In genomic region chr15:51227967-51228783, GRCh38 we compare ENCODE assay signal across 1 cellular context.
TF ChIP-seq lines count a peak whose summit lies in the region.

No MANE protein-coding gene starts in this region.

TF ChIP-seq in K562, 482 proteins besides CTCF, POLR2A, EP300 and RAD21 (continued from another document and continues in another):
- TF ChIP-seq NFIC (IDR thresholded peaks at IDR 0.05) (no peak; the same call in 1 of the 2 replicates), SRF (CRISPR knock-in tag; IDR thresholded peaks at IDR 0.05) (no peak), TAF1 (IDR thresholded peaks at IDR 0.05; ENCODE audit: control insufficient read depth, extremely low read depth, insufficient read depth, low read length, severe bottlenecking) (no peak), POLR2AphosphoS2 (IDR thresholded peaks at IDR 0.05; ENCODE audit: low read length) (no peak), IRF1 (CRISPR knock-in tag; IDR thresholded peaks at IDR 0.05; ENCODE audit: borderline replicate concordance) (no peak), ATF4 (CRISPR knock-in tag; IDR thresholded peaks at IDR 0.05) (no peak), NR4A1 (CRISPR knock-in tag; IDR thresholded peaks at IDR 0.05) (no peak), NR4A1 (tag; IDR thresholded peaks at IDR 0.05) (peak; percentile 54; the same call in 1 of the 2 replicates), CCNT2 (IDR thresholded peaks at IDR 0.05; ENCODE audit: borderline replicate concordance, extremely low read depth, insufficient read length, low read depth, low read length) (no peak), ZNF239 (CRISPR knock-in tag; IDR thresholded peaks at IDR 0.05) (no peak), MAFK (IDR thresholded peaks at IDR 0.05; ENCODE audit: low read length) (peak; percentile 95), BCL6 (CRISPR knock-in tag; IDR thresholded peaks at IDR 0.05) (no peak), ARID3A (IDR thresholded peaks at IDR 0.05; ENCODE audit: borderline replicate concordance, low read depth, low read length) (no peak), MAFG (tag; conservative IDR thresholded peaks at IDR 0.05) (peak; percentile 99), E2F3 (CRISPR knock-in tag; IDR thresholded peaks at IDR 0.05) (no peak), ZNF134 (CRISPR knock-in tag; conservative IDR thresholded peaks at IDR 0.05) (no peak), HNRNPLL (IDR thresholded peaks at IDR 0.05; ENCODE audit: low read depth, low read length, poor library complexity, severe bottlenecking) (no peak), BRD9 (IDR thresholded peaks at IDR 0.05; ENCODE audit: low read depth, partially characterized antibody) (no peak), RCOR1 (IDR thresholded peaks at IDR 0.05; ENCODE audit: borderline replicate concordance in 1 of 2, low read depth in 2 of 2, low read length in 2 of 2) (peak in 1 of 2 experiments; percentile 80; a peak in 2 of 4 replicates), EGR1 (conservative IDR thresholded peaks at IDR 0.05) (no peak), NFXL1 (CRISPR knock-in tag; IDR thresholded peaks at IDR 0.05) (no peak), XRCC5 (IDR thresholded peaks at IDR 0.05; ENCODE audit: low read depth, low read length) (no peak), SMARCA4 (IDR thresholded peaks at IDR 0.05) (peak; percentile 85), CEBPB (tag; IDR thresholded peaks at IDR 0.05) (no peak), NKRF (IDR thresholded peaks at IDR 0.05; ENCODE audit: borderline replicate concordance) (no peak), GTF2B (IDR thresholded peaks at IDR 0.05; ENCODE audit: extremely low read depth, insufficient read length) (no peak), KLF13 (tag; IDR thresholded peaks at IDR 0.05; ENCODE audit: borderline replicate concordance, low read depth) (no peak), GATAD2A (IDR thresholded peaks at IDR 0.05) (no peak), ESRRB (CRISPR knock-in tag; IDR thresholded peaks at IDR 0.05; ENCODE audit: borderline replicate concordance) (no peak), TFAM (CRISPR knock-in tag; conservative IDR thresholded peaks at IDR 0.05) (no peak), RBM39 (optimal IDR thresholded peaks at IDR 0.05; ENCODE audit: low read depth, low read length) (no peak), IRF2 (CRISPR knock-in tag; IDR thresholded peaks at IDR 0.05) (no peak), PRDM10 (IDR thresholded peaks at IDR 0.05; ENCODE audit: partially characterized antibody) (no peak), CHD2 (IDR thresholded peaks at IDR 0.05; ENCODE audit: low read depth, low read length) (no peak), MEIS2 (IDR thresholded peaks at IDR 0.05; ENCODE audit: partially characterized antibody) (peak; percentile 40), NFRKB (IDR thresholded peaks at IDR 0.05; ENCODE audit: low read depth) (no peak; the same call in 1 of the 2 replicates), MBD2 (IDR thresholded peaks at IDR 0.05; ENCODE audit: borderline replicate concordance, low read depth) (no peak), HLTF (IDR thresholded peaks at IDR 0.05) (no peak), NR2C2 (CRISPR knock-in tag; IDR thresholded peaks at IDR 0.05) (no peak), NR2C2 (tag; IDR thresholded peaks at IDR 0.05) (peak; percentile 81), ZNF274 (IDR thresholded peaks at IDR 0.05; ENCODE audit: borderline replicate concordance, low read depth, low read length) (no peak), NCOR1 (IDR thresholded peaks at IDR 0.05) (peak; percentile 53), MEF2A (IDR thresholded peaks at IDR 0.05; ENCODE audit: control insufficient read depth, low read depth, low read length) (peak; percentile 90), PML (IDR thresholded peaks at IDR 0.05; ENCODE audit: low read length) (no peak), ARNT (IDR thresholded peaks at IDR 0.05) (no peak)
- TF ChIP-seq, protein P1, sequence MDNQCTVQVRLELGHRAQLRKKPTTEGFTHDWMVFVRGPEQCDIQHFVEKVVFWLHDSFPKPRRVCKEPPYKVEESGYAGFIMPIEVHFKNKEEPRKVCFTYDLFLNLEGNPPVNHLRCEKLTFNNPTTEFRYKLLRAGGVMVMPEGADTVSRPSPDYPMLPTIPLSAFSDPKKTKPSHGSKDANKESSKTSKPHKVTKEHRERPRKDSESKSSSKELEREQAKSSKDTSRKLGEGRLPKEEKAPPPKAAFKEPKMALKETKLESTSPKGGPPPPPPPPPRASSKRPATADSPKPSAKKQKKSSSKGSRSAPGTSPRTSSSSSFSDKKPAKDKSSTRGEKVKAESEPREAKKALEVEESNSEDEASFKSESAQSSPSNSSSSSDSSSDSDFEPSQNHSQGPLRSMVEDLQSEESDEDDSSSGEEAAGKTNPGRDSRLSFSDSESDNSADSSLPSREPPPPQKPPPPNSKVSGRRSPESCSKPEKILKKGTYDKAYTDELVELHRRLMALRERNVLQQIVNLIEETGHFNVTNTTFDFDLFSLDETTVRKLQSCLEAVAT (IDR thresholded peaks at IDR 0.05): no peak
- TF ChIP-seq, protein P2, sequence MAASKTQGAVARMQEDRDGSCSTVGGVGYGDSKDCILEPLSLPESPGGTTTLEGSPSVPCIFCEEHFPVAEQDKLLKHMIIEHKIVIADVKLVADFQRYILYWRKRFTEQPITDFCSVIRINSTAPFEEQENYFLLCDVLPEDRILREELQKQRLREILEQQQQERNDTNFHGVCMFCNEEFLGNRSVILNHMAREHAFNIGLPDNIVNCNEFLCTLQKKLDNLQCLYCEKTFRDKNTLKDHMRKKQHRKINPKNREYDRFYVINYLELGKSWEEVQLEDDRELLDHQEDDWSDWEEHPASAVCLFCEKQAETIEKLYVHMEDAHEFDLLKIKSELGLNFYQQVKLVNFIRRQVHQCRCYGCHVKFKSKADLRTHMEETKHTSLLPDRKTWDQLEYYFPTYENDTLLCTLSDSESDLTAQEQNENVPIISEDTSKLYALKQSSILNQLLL (CRISPR knock-in tag; IDR thresholded peaks at IDR 0.05; ENCODE audit: borderline replicate concordance): no peak
- TF ChIP-seq, protein P3, sequence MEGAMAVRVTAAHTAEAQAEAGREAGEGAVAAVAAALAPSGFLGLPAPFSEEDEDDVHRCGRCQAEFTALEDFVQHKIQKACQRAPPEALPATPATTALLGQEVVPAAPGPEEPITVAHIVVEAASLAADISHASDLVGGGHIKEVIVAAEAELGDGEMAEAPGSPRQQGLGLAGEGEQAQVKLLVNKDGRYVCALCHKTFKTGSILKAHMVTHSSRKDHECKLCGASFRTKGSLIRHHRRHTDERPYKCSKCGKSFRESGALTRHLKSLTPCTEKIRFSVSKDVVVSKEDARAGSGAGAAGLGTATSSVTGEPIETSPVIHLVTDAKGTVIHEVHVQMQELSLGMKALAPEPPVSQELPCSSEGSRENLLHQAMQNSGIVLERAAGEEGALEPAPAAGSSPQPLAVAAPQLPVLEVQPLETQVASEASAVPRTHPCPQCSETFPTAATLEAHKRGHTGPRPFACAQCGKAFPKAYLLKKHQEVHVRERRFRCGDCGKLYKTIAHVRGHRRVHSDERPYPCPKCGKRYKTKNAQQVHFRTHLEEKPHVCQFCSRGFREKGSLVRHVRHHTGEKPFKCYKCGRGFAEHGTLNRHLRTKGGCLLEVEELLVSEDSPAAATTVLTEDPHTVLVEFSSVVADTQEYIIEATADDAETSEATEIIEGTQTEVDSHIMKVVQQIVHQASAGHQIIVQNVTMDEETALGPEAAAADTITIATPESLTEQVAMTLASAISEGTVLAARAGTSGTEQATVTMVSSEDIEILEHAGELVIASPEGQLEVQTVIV (CRISPR knock-in tag; IDR thresholded peaks at IDR 0.05; ENCODE audit: borderline replicate concordance): no peak
- TF ChIP-seq, protein P4, sequence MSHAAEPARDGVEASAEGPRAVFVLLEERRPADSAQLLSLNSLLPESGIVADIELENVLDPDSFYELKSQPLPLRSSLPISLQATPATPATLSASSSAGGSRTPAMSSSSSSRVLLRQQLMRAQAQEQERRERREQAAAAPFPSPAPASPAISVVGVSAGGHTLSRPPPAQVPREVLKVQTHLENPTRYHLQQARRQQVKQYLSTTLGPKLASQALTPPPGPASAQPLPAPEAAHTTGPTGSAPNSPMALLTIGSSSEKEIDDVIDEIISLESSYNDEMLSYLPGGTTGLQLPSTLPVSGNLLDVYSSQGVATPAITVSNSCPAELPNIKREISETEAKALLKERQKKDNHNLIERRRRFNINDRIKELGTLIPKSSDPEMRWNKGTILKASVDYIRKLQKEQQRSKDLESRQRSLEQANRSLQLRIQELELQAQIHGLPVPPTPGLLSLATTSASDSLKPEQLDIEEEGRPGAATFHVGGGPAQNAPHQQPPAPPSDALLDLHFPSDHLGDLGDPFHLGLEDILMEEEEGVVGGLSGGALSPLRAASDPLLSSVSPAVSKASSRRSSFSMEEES (CRISPR knock-in tag; IDR thresholded peaks at IDR 0.05): no peak
- TF ChIP-seq, protein P5, sequence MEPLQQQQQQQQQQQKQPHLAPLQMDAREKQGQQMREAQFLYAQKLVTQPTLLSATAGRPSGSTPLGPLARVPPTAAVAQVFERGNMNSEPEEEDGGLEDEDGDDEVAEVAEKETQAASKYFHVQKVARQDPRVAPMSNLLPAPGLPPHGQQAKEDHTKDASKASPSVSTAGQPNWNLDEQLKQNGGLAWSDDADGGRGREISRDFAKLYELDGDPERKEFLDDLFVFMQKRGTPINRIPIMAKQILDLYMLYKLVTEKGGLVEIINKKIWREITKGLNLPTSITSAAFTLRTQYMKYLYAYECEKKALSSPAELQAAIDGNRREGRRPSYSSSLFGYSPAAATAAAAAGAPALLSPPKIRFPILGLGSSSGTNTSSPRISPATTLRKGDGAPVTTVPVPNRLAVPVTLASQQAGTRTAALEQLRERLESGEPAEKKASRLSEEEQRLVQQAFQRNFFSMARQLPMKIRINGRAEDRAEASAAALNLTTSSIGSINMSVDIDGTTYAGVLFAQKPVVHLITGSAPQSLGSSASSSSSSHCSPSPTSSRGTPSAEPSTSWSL (CRISPR knock-in tag; IDR thresholded peaks at IDR 0.05; ENCODE audit: borderline replicate concordance): no peak
